In genomic region chr7:155310425-155311114, GRCh38 we compare ENCODE assay signal across 29 cellular contexts. TPM values are rescaled to one million over a fixed set of nuclear protein-coding genes. Genes with fewer than 3 reads are reported as not detected.
DNase-seq lines count a peak whose midpoint lies in the region; ATAC-seq, FAIRE-seq and TF ChIP-seq lines count a peak whose summit lies in the region.
"Had no signal": no experiment of that assay in that cellular context is flagged by ENCODE, and none has a peak within 500 bp of the region (broad histone marks: within the 10 kb centered on the region; RNA-seq: fewer than 3 reads in every experiment).

No MANE protein-coding gene starts in this region.

- H3K4me3 ChIP-seq in liver (ENCODE audit: low read depth in 1 of 3, low read length in 3 of 3) = no peak overlapping the region
- no peak overlapping the region for H3K4me3 ChIP-seq in HepG2 (replicated peaks in 1 of 3; ENCODE audit: insufficient read depth in 1 of 3, low read depth in 2 of 3, low read length in 3 of 3)
- H3K4me3 ChIP-seq: A549, adrenal gland, mucosa of descending colon, prostate gland, sigmoid colon, SJSA1 had no signal

- H3K27me3 ChIP-seq in liver (ENCODE audit: control insufficient read depth in 4 of 4, insufficient read depth in 4 of 4, low read length in 3 of 4) (no peaks in the 10 kb centered on the region), HepG2 (ENCODE audit: control insufficient read depth in 1 of 2, insufficient read depth in 2 of 2, low read length in 2 of 2) (peaks cover 2 to 29% of the 10 kb centered on the region in 2 experiments; a peak in 3 of 5 replicates)
- H3K27me3 ChIP-seq: adrenal gland, sigmoid colon, SJSA1 had no signal

- H3K9ac ChIP-seq in liver (ENCODE audit: low read depth in 1 of 2, low read length in 2 of 2) = no peak overlapping the region
- no peak overlapping the region for H3K9ac ChIP-seq in HepG2 (ENCODE audit: insufficient read depth, low read depth, low read length)

- ATAC-seq in HepG2 (no peak), left colon (peak; percentile 13), GM21515 (IDR thresholded peaks at IDR 0.05; ENCODE audit: unreplicated experiment) (no peak), GM19455 (IDR thresholded peaks at IDR 0.05; ENCODE audit: unreplicated experiment) (no peak), GM21390 (IDR thresholded peaks at IDR 0.05; ENCODE audit: unreplicated experiment) (no peak)
- ATAC-seq: A549, mucosa of descending colon, natural killer cell, WTC11 had no signal

- TF ChIP-seq RAD21 in liver (IDR thresholded peaks at IDR 0.05) (no peak), HepG2 (CRISPR knock-in tag; IDR thresholded peaks at IDR 0.05) (no peak)

- peaks cover 0 to 4% (median under 1%) of the 10 kb centered on the region in 4 donors for H3K4me1 ChIP-seq in liver (ENCODE audit: control insufficient read depth in 4 of 4, insufficient read depth in 4 of 4, low read length in 3 of 4)
- H3K4me1 ChIP-seq in HepG2 (ENCODE audit: insufficient read depth, low read length) = no peaks in the 10 kb centered on the region
- H3K4me1 ChIP-seq: A549, adrenal gland, prostate gland, sigmoid colon, SJSA1 had no signal

- H3K36me3 ChIP-seq in liver (ENCODE audit: control insufficient read depth in 4 of 4, insufficient read depth in 3 of 4, low read depth in 1 of 4, low read length in 3 of 4) (peaks cover 7 to 38% (median 31%) of the 10 kb centered on the region in 4 donors), HepG2 (replicated peaks in 1 of 2; ENCODE audit: control insufficient read depth in 1 of 2, insufficient read depth in 2 of 2, low read length in 2 of 2) (no peaks in the 10 kb centered on the region)

- no TSS peak for BruUV-seq in HepG2 (replicated peaks; lab: Mats Ljungman, UMichigan)

- no peak overlapping the region for H2AFZ ChIP-seq in HepG2 (ENCODE audit: low read length)

- CTCF ChIA-PET in HepG2 (lab: Yijun Ruan, JAX; ENCODE audit: low intra/inter-chr PET ratio, low total read pairs) = no interaction called here

- TF ChIP-seq CTCF in liver (IDR thresholded peaks at IDR 0.05; ENCODE audit: low read depth, low read length, missing input control) (no peak), HepG2 (CRISPR knock-in tag; IDR thresholded peaks at IDR 0.05) (no peak), VCaP (conservative IDR thresholded peaks at IDR 0.05) (no peak)

- no peaks in the 10 kb centered on the region for H4K20me1 ChIP-seq in HepG2 (ENCODE audit: insufficient read depth, low read length)

- FAIRE-seq in HepG2 (lab: Jason Lieb, UNC) = no peak
- FAIRE-seq: A549, frontal cortex had no signal

- POLR2A ChIA-PET in HepG2 (lab: Yijun Ruan, JAX) = no interaction called here

- TF ChIP-seq POLR2A in HepG2 (IDR thresholded peaks at IDR 0.05; ENCODE audit: insufficient read depth in 1 of 2, low read depth in 2 of 2, low read length in 2 of 2) = no peak

- DNase-seq in HepG2 (ENCODE audit: low spot score) (no peak), left colon (no peak), cardiac septum (ENCODE audit: low spot score) (no peak)
- DNase-seq: activated CD4-positive, alpha-beta T cell treated with anti-CD3 and anti-CD28 coated beads, Interleukin-2, amount 50 U/mL, for 1 hour; activated T-cell treated with anti-CD3 and anti-CD28 coated beads, Interleukin-2, amount 50 U/mL, for 24 hours; adrenal gland; cerebellar nuclear complex; dermis blood vessel endothelial cell; HCEC 1CT; Kasumi-1; kidney glomerular epithelial cell; mucosa of descending colon; natural killer cell; NCI-H2171; occipital lobe; sigmoid colon; stimulated activated CD4-positive, alpha-beta T cell treated with anti-CD3 and anti-CD28 coated beads, Interleukin-12 subunit alpha, Interleukin-12 subunit beta, amount 100 ng/mL, for 4 hours; stimulated activated CD4-positive, alpha-beta T cell treated with anti-CD3 and anti-CD28 coated beads, Interleukin-2, amount 100 ng/mL, for 48 hours; T-helper 9 cell had no signal

- no peak overlapping the region for H3K4me2 ChIP-seq in HepG2 (ENCODE audit: low read depth, low read length)
- H3K4me2 ChIP-seq: A549 had no signal

- intact Hi-C loops in HepG2 (cut with micrococcal nuclease; ENCODE audit: unreplicated experiment) (no loop called here), left colon (cut with DNase I, micrococcal nuclease) (no loop called here), cardiac septum (cut with DNase I) (no loop called here)

- 53% methylated on average over 13 of the region's 13 CpGs for WGBS in liver
- WGBS in HepG2 (ENCODE audit: low lambda C conversion rate) = 45% methylated on average over 11 of the region's 13 CpGs

- H3K27ac ChIP-seq in liver (ENCODE audit: low read depth in 1 of 2, low read length in 2 of 2) = peak overlapping the region; percentile 6 to 8
- no peak overlapping the region for H3K27ac ChIP-seq in HepG2 (ENCODE audit: extremely low read length, insufficient read depth, low read length)
- H3K27ac ChIP-seq in VCaP = peak overlapping the region; percentile 45
- H3K27ac ChIP-seq: A549, adrenal gland, prostate gland, sigmoid colon, SJSA1 had no signal

- no peaks in the 10 kb centered on the region for H3K79me2 ChIP-seq in HepG2 (ENCODE audit: insufficient read depth, low read length)

- H3K9me3 ChIP-seq in liver (ENCODE audit: control insufficient read depth in 4 of 4, low read length in 3 of 4) (no peaks in the 10 kb centered on the region), HepG2 (ENCODE audit: low read length) (no peaks in the 10 kb centered on the region)
- H3K9me3 ChIP-seq: A549, adrenal gland, mucosa of descending colon, prostate gland, sigmoid colon, SJSA1 had no signal

- TF ChIP-seq EP300 in HepG2 (IDR thresholded peaks at IDR 0.05; ENCODE audit: low read depth in 2 of 2, low read length in 2 of 2) (no peak), HepG2 (CRISPR knock-in tag; IDR thresholded peaks at IDR 0.05; ENCODE audit: borderline replicate concordance) (no peak)

- in situ Hi-C loops in HepG2 (cut with HindIII; ENCODE audit: extremely low pct_ligation_motif_present, low pct_unique_long_range_greater_than_20kb) = no loop called here

TF ChIP-seq in liver, 16 proteins besides CTCF, POLR2A, EP300 and RAD21 (continues in another document):
- TF ChIP-seq JUND (IDR thresholded peaks at IDR 0.05) (peak; percentile 17 to 31), HNF4A (conservative IDR thresholded peaks at IDR 0.05) (peak in 1 of 2 donors; percentile 14), RXRA (IDR thresholded peaks at IDR 0.05) (peak in 1 of 2 donors; percentile 21), MAX (IDR thresholded peaks at IDR 0.05) (peak; percentile 12), YY1 (IDR thresholded peaks at IDR 0.05) (no peak)

TF ChIP-seq in HepG2, 621 proteins besides CTCF, POLR2A, EP300 and RAD21 (continues in another document):
- TF ChIP-seq ZNF563 (CRISPR knock-in tag; IDR thresholded peaks at IDR 0.05) (no peak), ZNF367 (CRISPR knock-in tag; IDR thresholded peaks at IDR 0.05; ENCODE audit: borderline replicate concordance) (no peak), CSRNP2 (CRISPR knock-in tag; conservative IDR thresholded peaks at IDR 0.05; ENCODE audit: low read depth) (no peak), KLF6 (CRISPR knock-in tag; IDR thresholded peaks at IDR 0.05) (no peak), MBNL3 (CRISPR knock-in tag; conservative IDR thresholded peaks at IDR 0.05) (no peak)

RNA-seq across cellular contexts. Expression of gene INSIG1, which starts 12.9 kb away (rescaled TPM):
- 100 to 1,000 TPM; 118 to 204 TPM for total RNA-seq in liver
- 100 to 1,000 TPM; 182 to 219 TPM for polyA plus RNA-seq in liver
- total RNA-seq in HepG2 (2016; rRNA removed; fragmentation: Illumina TruSeq; extraction: Trizol) = 0.11 and 0.20 TPM in 2 replicates
- 0.26 TPM in 1 of 2 replicates, not detected in the other for total RNA-seq in HepG2 (2016; cell fraction: cytosol; rRNA removed; fragmentation: Illumina TruSeq; extraction: Trizol; ENCODE audit: low read depth)
- 0.09 and 0.13 TPM in 2 replicates for total RNA-seq in HepG2 (2016; cell fraction: insoluble cytoplasmic fraction; rRNA removed; fragmentation: Illumina TruSeq; extraction: Trizol)
- total RNA-seq in HepG2 (2016; cell fraction: membrane; rRNA removed; fragmentation: Illumina TruSeq; extraction: Trizol) = 0.09 and 0.48 TPM in 2 replicates
- total RNA-seq in HepG2 (2016; cell fraction: nucleus; rRNA removed; fragmentation: Illumina TruSeq; extraction: Trizol) = not detected in 2 replicates
- 0.07 and 0.16 TPM in 2 replicates for polyA plus RNA-seq in HepG2 (2011; rRNA removed)
- 0.10 and 0.17 TPM in 2 replicates for polyA plus RNA-seq in HepG2 (2011; cell fraction: cytosol; rRNA removed)
- 0.10 and 0.23 TPM in 2 replicates for polyA plus RNA-seq in HepG2 (2011; cell fraction: nucleus; rRNA removed)
- 0.08 and 0.17 TPM in 2 replicates for polyA plus RNA-seq in HepG2 (2012)
- polyA plus RNA-seq in HepG2 (2016; cell fraction: cytosol; fragmentation: Illumina TruSeq; extraction: Trizol; ENCODE audit: low read depth) = 0.03 TPM in 1 of 2 replicates, not detected in the other
- polyA plus RNA-seq in HepG2 (2016; cell fraction: insoluble cytoplasmic fraction; fragmentation: Illumina TruSeq; extraction: Trizol; ENCODE audit: low read depth) = 0.10 TPM in 1 of 2 replicates, not detected in the other
- 0.13 TPM in 1 of 2 replicates, not detected in the other for polyA plus RNA-seq in HepG2 (2016; cell fraction: membrane; fragmentation: Illumina TruSeq; extraction: Trizol; ENCODE audit: low read depth)
- polyA plus RNA-seq in HepG2 (2016; cell fraction: nucleus; fragmentation: Illumina TruSeq; extraction: Trizol; ENCODE audit: insufficient read depth, low read depth) = 0.25 TPM in 1 of 2 replicates, not detected in the other
- polyA minus RNA-seq in HepG2 (2011; rRNA and poly(A)+ RNA removed; ENCODE audit: low replicate concordance) = 0.60 and 64.4 TPM in 2 replicates
- polyA minus RNA-seq in HepG2 (2011; cell fraction: cytosol; rRNA and poly(A)+ RNA removed) = 0.30 and 0.35 TPM in 2 replicates
- polyA minus RNA-seq in HepG2 (2011; cell fraction: nucleus; rRNA and poly(A)+ RNA removed) = 0.25 and 0.52 TPM in 2 replicates
- 100 to 1,000 TPM in 1 of 2 donors, 10 to 100 TPM in 1; 73.3 to 148 TPM for total RNA-seq in left colon
- 15.2 TPM for total RNA-seq in cardiac septum

Comparison
In these comparisons a context has a peak if more than half of its experiments do, and no peak if none do; other contexts are left out.
1. RNA of gene INSIG1, which starts 12.9 kb away (total RNA-seq): 118 to 204 TPM in liver, 73.3 to 148 TPM in left colon and 15.2 TPM in cardiac septum (single experiment); 0.09 to 0.48 TPM in HepG2; every median in the first group is over 10 times any median in the second.